In the genomic region with DNA sequence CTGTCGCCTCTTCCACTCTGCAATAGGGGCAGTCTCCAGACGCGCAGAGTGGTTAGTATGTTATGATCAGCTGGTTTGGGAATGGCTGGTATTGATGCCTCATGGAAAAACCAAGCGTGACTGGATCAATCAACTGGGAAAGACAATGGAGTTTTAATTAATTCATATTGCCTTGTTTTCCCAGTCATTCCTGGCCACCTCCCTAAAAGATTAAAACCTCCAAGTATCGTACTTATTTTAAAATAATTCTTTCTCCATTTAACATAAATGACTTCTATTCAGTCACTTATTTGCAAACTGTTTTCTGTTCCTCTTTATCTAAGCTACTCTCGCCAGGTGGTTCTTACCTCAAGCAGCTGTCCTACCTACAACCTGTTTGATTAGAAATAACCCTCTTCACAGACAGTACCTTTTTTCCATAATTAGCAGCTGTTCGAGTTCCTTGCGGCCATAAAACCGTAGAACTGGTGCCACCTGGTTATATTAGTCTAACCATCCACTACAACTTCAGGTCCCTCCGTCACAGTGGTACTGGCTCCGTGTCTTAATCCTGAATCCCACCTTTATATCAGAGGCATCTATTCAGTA, we compare ENCODE assay signal across 8 cellular contexts. TPM values are rescaled to one million over a fixed set of nuclear protein-coding genes. Genes with fewer than 3 reads are reported as not detected.
DNase-seq lines count a peak whose midpoint lies in the region; ATAC-seq and TF ChIP-seq lines count a peak whose summit lies in the region.

No MANE protein-coding gene starts in this region.

- no peaks in the 10 kb centered on the region for H3K9me3 Mint-ChIP-seq in activated T-helper 17 cell treated with anti-CD3 and anti-CD28 coated beads, Interleukin-2, amount 50 U/mL, for 72 hours

- TF ChIP-seq CTCF in upper lobe of right lung (IDR thresholded peaks at IDR 0.05), result no peak

- H3K36me3 ChIP-seq in upper lobe of right lung, result no peaks in the 10 kb centered on the region

- no peaks in the 10 kb centered on the region for H3K9me3 ChIP-seq in upper lobe of right lung

- H3K4me3 Mint-ChIP-seq in activated T-helper 17 cell treated with anti-CD3 and anti-CD28 coated beads, Interleukin-2, amount 50 U/mL, for 72 hours, result peak overlapping the region; percentile 79

- peaks cover 35% of the 10 kb centered on the region for H3K27me3 Mint-ChIP-seq in activated T-helper 17 cell treated with anti-CD3 and anti-CD28 coated beads, Interleukin-2, amount 50 U/mL, for 72 hours

- DNase-seq in ELF-1 (ENCODE audit: low read depth, low spot score), result peak; percentile 1
- DNase-seq in left lobe of liver (ENCODE audit: low spot score), result no peak
- no peak for DNase-seq in upper lobe of right lung
- no peak for DNase-seq in effector CD4-positive, alpha-beta T cell
- no peak for DNase-seq in SW 1271 (lab: John Stamatoyannopoulos, UW)

- peaks cover 9% of the 10 kb centered on the region for H3K4me1 ChIP-seq in upper lobe of right lung

- peak overlapping the region; percentile 70 for H3K4me3 ChIP-seq in upper lobe of right lung

- intact Hi-C loops in upper lobe of right lung (cut with DNase I), result loop anchor here (10.0 kb wide), 1 partner anchor 582 kb away; no protein-coding TSS in a partner anchor

- H3K27ac ChIP-seq in upper lobe of right lung, result no peak overlapping the region

- H3K4me1 Mint-ChIP-seq in activated T-helper 17 cell treated with anti-CD3 and anti-CD28 coated beads, Interleukin-2, amount 50 U/mL, for 72 hours, result peaks cover 4% of the 10 kb centered on the region

- H3K27me3 ChIP-seq in upper lobe of right lung, result no peaks in the 10 kb centered on the region

- H3K36me3 Mint-ChIP-seq in activated T-helper 17 cell treated with anti-CD3 and anti-CD28 coated beads, Interleukin-2, amount 50 U/mL, for 72 hours (ENCODE audit: low read depth), result no peaks in the 10 kb centered on the region

- peak; percentile 69 for ATAC-seq in GM19455 (IDR thresholded peaks at IDR 0.05; ENCODE audit: unreplicated experiment)
- ATAC-seq in HG03460 (IDR thresholded peaks at IDR 0.05; ENCODE audit: unreplicated experiment), result peak; percentile 70
- ATAC-seq in activated T-helper 17 cell treated with anti-CD3 and anti-CD28 coated beads, Interleukin-2, amount 50 U/mL, for 72 hours (replicated peaks), result no peak
- peak; percentile 29 for ATAC-seq in left lobe of liver
- no peak for ATAC-seq in upper lobe of right lung

- H3K27ac Mint-ChIP-seq in activated T-helper 17 cell treated with anti-CD3 and anti-CD28 coated beads, Interleukin-2, amount 50 U/mL, for 72 hours, result no peak overlapping the region

RNA-seq across cellular contexts. Expression of a gene that starts 0.9 kb away (rescaled TPM):
- 1 to 10 TPM in 1 of 2 donors, under 1 TPM in 1; 0.11 to 1.3 TPM for total RNA-seq in activated T-helper 17 cell treated with anti-CD3 and anti-CD28 coated beads, Interleukin-2, amount 50 U/mL, for 72 hours
- total RNA-seq in left lobe of liver, result 0.10 TPM
- 2.4 TPM for total RNA-seq in upper lobe of right lung

RNA-seq across cellular contexts. Expression of a gene that starts 6.3 kb away (rescaled TPM):
- total RNA-seq in activated T-helper 17 cell treated with anti-CD3 and anti-CD28 coated beads, Interleukin-2, amount 50 U/mL, for 72 hours, result not detected
- total RNA-seq in left lobe of liver (not detected), upper lobe of right lung (not detected)

RNA-seq across cellular contexts. Expression of a gene that starts 34.8 kb away (rescaled TPM):
- total RNA-seq in activated T-helper 17 cell treated with anti-CD3 and anti-CD28 coated beads, Interleukin-2, amount 50 U/mL, for 72 hours, result not detected
- not detected for total RNA-seq in left lobe of liver
- not detected for total RNA-seq in upper lobe of right lung

RNA-seq across cellular contexts. Expression of a gene that starts 50.7 kb away (rescaled TPM):
- total RNA-seq in activated T-helper 17 cell treated with anti-CD3 and anti-CD28 coated beads, Interleukin-2, amount 50 U/mL, for 72 hours, result not detected
- total RNA-seq in left lobe of liver (not detected), upper lobe of right lung (not detected)

Comparison
In these comparisons a context has a peak if more than half of its experiments do, and no peak if none do; other contexts are left out.
1. ATAC-seq: peak in GM19455 (single experiment), HG03460 (single experiment) and left lobe of liver (single experiment); none in activated T-helper 17 cell treated with anti-CD3 and anti-CD28 coated beads, Interleukin-2, amount 50 U/mL, for 72 hours (single experiment) and upper lobe of right lung (single experiment).